In the genomic region with DNA sequence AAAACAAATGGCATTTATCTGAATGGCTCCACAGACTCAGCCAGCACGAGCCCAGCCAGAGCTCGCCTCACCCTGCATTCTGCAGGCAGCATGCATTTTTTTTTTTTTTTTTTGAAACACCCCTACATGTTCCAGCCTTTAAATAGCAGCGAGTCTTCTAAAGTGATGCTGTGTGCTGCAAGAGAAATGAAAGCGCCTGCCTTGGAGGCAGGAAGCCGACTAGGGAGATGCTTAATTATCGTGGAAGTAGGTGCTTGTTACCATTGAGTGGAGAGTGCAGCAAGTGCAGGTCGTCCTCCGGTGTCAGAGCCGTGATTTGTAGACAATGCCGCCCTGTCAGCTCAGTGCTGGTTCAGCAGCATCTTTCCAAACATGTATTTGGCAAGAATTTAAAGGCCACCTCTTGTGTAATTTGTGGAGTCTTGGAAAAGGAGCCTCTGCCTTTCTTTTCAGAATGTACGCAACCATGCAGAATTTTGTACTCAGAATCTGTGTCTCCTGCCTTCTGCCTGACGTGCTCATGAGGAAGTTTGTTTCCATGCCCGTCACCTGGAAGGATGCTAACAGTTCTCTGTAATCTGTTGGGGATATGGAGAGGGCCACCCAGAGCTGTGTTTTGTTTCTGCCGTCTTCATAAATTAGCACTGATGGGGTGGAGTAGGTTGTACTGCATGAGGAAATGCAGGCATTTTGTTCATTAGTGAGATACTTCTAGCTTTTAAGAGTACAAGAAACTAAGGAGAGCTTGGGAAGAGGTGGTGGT, we compare ENCODE assay signal across 9 cellular contexts.
A peak's percentile ranks its signal among the peaks of the same experiment; 100 is the strongest.
DNase-seq lines count a peak whose midpoint lies in the region; FAIRE-seq and TF ChIP-seq lines count a peak whose summit lies in the region.
"Had no signal": no experiment of that assay in that cellular context is flagged by ENCODE, and none has a peak within 500 bp of the region (broad histone marks: within the 10 kb centered on the region; RNA-seq: fewer than 3 reads in every experiment).

No MANE protein-coding gene starts in this region.

- peaks cover 89% of the 10 kb centered on the region for H3K4me1 ChIP-seq in osteoblast (ENCODE audit: insufficient read depth, low read length)

- no peak for TF ChIP-seq CTCF in osteoblast (IDR thresholded peaks at IDR 0.05; ENCODE audit: extremely low read depth, low read depth, low read length)

- peak overlapping the region; percentile 85 for H3K4me2 ChIP-seq in osteoblast (ENCODE audit: insufficient read depth, low read length)

- no peak for TF ChIP-seq POLR2A in GM12892 (IDR thresholded peaks at IDR 0.05; ENCODE audit: low read depth, low read length)

- peak overlapping the region; percentile 58 for H3K4me3 ChIP-seq in osteoblast (ENCODE audit: insufficient read depth, low read length)

- peak overlapping the region; percentile 62 for H3K27ac ChIP-seq in osteoblast (ENCODE audit: low read depth, low read length)

- DNase-seq in AG20443 (ENCODE audit: low spot score) (peak; percentile 38), NCI-H2227 (lab: John Stamatoyannopoulos, UW; ENCODE audit: unreplicated experiment) (peak; percentile 82), fibroblast of peridontal ligament (ENCODE audit: extremely low read depth) (peak; percentile 71), osteoblast (ENCODE audit: insufficient read length, low spot score, missing footprints) (no peak), GM12892 (ENCODE audit: insufficient read length) (no peak), T-helper 9 cell (no peak)
- no peak for DNase-seq in activated CD4-positive, alpha-beta T cell treated with anti-CD3 and anti-CD28 coated beads, Interleukin-2, amount 50 U/mL, for 4 hours
- DNase-seq in activated T-cell treated with anti-CD3 and anti-CD28 coated beads, Interleukin-2, amount 50 U/mL, for 48 hours, result no peak
- DNase-seq: effector CD4-positive, alpha-beta T cell had no signal

- H3K36me3 ChIP-seq in osteoblast (ENCODE audit: insufficient read depth, low read length), result no peaks in the 10 kb centered on the region

- H3K79me2 ChIP-seq in osteoblast (ENCODE audit: insufficient read depth, low read length), result peaks cover 80% of the 10 kb centered on the region

- H4K20me1 ChIP-seq in osteoblast (ENCODE audit: insufficient read depth, low read length), result no peaks in the 10 kb centered on the region

- H2AFZ ChIP-seq in osteoblast (ENCODE audit: low read length), result no peak overlapping the region

- H3K27me3 ChIP-seq in osteoblast (ENCODE audit: insufficient read depth, low read length), result no peaks in the 10 kb centered on the region

- no peak for FAIRE-seq in GM12892 (lab: Jason Lieb, UNC)

- no peaks in the 10 kb centered on the region for H3K9me3 ChIP-seq in osteoblast (ENCODE audit: low read depth, low read length)

Comparison
In these comparisons a context has a peak if more than half of its experiments do, and no peak if none do; other contexts are left out.
1. DNase-seq: peak in AG20443 (single experiment), NCI-H2227 (single experiment) and fibroblast of peridontal ligament (single experiment); none in osteoblast (single experiment), GM12892 (single experiment), T-helper 9 cell (single experiment), activated CD4-positive, alpha-beta T cell treated with anti-CD3 and anti-CD28 coated beads, Interleukin-2, amount 50 U/mL, for 4 hours (0 of 2) and activated T-cell treated with anti-CD3 and anti-CD28 coated beads, Interleukin-2, amount 50 U/mL, for 48 hours (0 of 2).